8 cellular contexts compared by ENCODE assay signal in the genomic region with DNA sequence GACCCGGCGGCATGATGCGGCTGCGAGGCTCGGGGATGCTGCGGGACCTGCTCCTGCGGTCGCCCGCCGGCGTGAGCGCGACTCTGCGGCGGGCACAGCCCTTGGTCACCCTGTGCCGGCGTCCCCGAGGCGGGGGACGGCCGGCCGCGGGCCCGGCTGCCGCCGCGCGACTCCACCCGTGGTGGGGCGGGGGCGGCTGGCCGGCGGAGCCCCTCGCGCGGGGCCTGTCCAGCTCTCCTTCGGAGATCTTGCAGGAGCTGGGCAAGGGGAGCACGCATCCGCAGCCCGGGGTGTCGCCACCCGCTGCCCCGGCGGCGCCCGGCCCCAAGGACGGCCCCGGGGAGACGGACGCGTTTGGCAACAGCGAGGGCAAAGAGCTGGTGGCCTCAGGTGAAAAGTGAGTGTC. TPM values are rescaled to one million over a fixed set of nuclear protein-coding genes. Genes with fewer than 3 reads are reported as not detected.
A peak's percentile ranks its signal among the peaks of the same experiment; 100 is the strongest.
DNase-seq lines count a peak whose midpoint lies in the region; ATAC-seq and TF ChIP-seq lines count a peak whose summit lies in the region.

No MANE protein-coding gene starts in this region.

- H3K27me3 Mint-ChIP-seq in CD4-positive, alpha-beta memory T cell, result no peaks in the 10 kb centered on the region

- H3K36me3 Mint-ChIP-seq in CD4-positive, alpha-beta memory T cell, result peaks cover 7 to 31% of the 10 kb centered on the region in 2 donors

- H3K9me3 Mint-ChIP-seq in CD4-positive, alpha-beta memory T cell, result peaks cover 0 to 4% (median 0%) of the 10 kb centered on the region in 8 donors

- no peak for TF ChIP-seq POLR2A in thyroid gland (IDR thresholded peaks at IDR 0.05)

- POLR2A ChIA-PET in CD4-positive, alpha-beta memory T cell (lab: Charles Lee; ENCODE audit: partially characterized antibody), result interaction anchor here (0.7 to 7.3 kb wide), 39 partner anchors 10 to 1223 kb away, joined by 3 to 94 read pairs (median 5); a partner anchor contains a TSS

- in situ Hi-C loops in astrocyte of the cerebellum (cut with HindIII; ENCODE audit: low sequenced_read_pairs), result no loop called here

- peak; percentile 2 for ATAC-seq in HG02981 (IDR thresholded peaks at IDR 0.05; ENCODE audit: unreplicated experiment)
- peak; percentile 11 for ATAC-seq in left colon
- ATAC-seq in GM19395 (IDR thresholded peaks at IDR 0.05; ENCODE audit: unreplicated experiment), result no peak
- ATAC-seq in GM21786 (IDR thresholded peaks at IDR 0.05; ENCODE audit: unreplicated experiment), result no peak

- H3K36me3 ChIP-seq in CD4-positive, alpha-beta memory T cell (ENCODE audit: insufficient read depth, low read length), result no peaks in the 10 kb centered on the region
- H3K36me3 ChIP-seq in thyroid gland, result no peaks in the 10 kb centered on the region

- H3K4me1 Mint-ChIP-seq in CD4-positive, alpha-beta memory T cell, result peaks cover 28 to 66% (median 42%) of the 10 kb centered on the region in 4 donors

- peak overlapping the region; percentile 93 for H3K27ac ChIP-seq in CD4-positive, alpha-beta memory T cell (ENCODE audit: low read depth, low read length)
- peak overlapping the region; percentile 85 to 100 (median 99) for H3K27ac ChIP-seq in thyroid gland

- peak overlapping the region; percentile 96 to 99 (median 98) for H3K4me3 Mint-ChIP-seq in CD4-positive, alpha-beta memory T cell

- H3K4me3 ChIP-seq in CD4-positive, alpha-beta memory T cell (ENCODE audit: low read length in 2 of 2), result peak overlapping the region; percentile 62 to 94
- peak overlapping the region; percentile 63 for H3K4me3 ChIP-seq in astrocyte of the cerebellum (ENCODE audit: low read depth, low read length)
- peak overlapping the region; percentile 62 to 91 (median 71) for H3K4me3 ChIP-seq in thyroid gland (replicated peaks in 1 of 3)

- TF ChIP-seq CTCF in astrocyte of the cerebellum (IDR thresholded peaks at IDR 0.05; ENCODE audit: low read depth, low read length, missing control alignments) (no peak), thyroid gland (IDR thresholded peaks at IDR 0.05) (no peak)

- H3K27me3 ChIP-seq in CD4-positive, alpha-beta memory T cell (ENCODE audit: insufficient read depth, low read length), result no peaks in the 10 kb centered on the region
- H3K27me3 ChIP-seq in thyroid gland, result no peaks in the 10 kb centered on the region

- H3K4me1 ChIP-seq in CD4-positive, alpha-beta memory T cell (ENCODE audit: insufficient read depth, low read length), result peaks cover 53% of the 10 kb centered on the region
- H3K4me1 ChIP-seq in thyroid gland, result peaks cover 15 to 32% of the 10 kb centered on the region in 2 donors

- H3K9me3 ChIP-seq in CD4-positive, alpha-beta memory T cell (ENCODE audit: control insufficient read depth in 1 of 2, low read length in 2 of 2), result no peaks in the 10 kb centered on the region
- H3K9me3 ChIP-seq in thyroid gland, result no peaks in the 10 kb centered on the region

- intact Hi-C loops in CD4-positive, alpha-beta memory T cell (cut with micrococcal nuclease), result loop anchor here (2.0 to 5.0 kb wide), 5 partner anchors 140 to 1099 kb away; a partner anchor contains a TSS
- intact Hi-C loops in left colon (cut with DNase I, micrococcal nuclease) (no loop called here), thyroid gland (cut with DNase I) (loop anchor here (5.0 kb wide), 1 partner anchor 131 kb away; a partner anchor contains a TSS)

- 0% methylated on average over 9 to 25 of the region's 52 CpGs for WGBS in thyroid gland, 2 donors

- CTCF ChIA-PET in CD4-positive, alpha-beta memory T cell (lab: Charles Lee; ENCODE audit: partially characterized antibody), result interaction anchor here (0.9 to 2.6 kb wide), 4 partner anchors 14 to 142 kb away, joined by 3 to 27 read pairs (median 4); no protein-coding TSS in a partner anchor

- no peak for DNase-seq in CD4-positive, alpha-beta memory T cell
- no peak for DNase-seq in astrocyte of the cerebellum (ENCODE audit: low read depth)
- DNase-seq in left colon, result no peak
- DNase-seq in thyroid gland, result no peak
- DNase-seq in activated CD4-positive, CD25-positive, alpha-beta regulatory T cell treated with anti-CD3 and anti-CD28 coated beads, Interleukin-2, amount 50 U/mL, for 72 hours, result no peak

- H3K27ac Mint-ChIP-seq in CD4-positive, alpha-beta memory T cell, result peak overlapping the region; percentile 96 to 99 (median 99)

RNA-seq across cellular contexts. Expression of a gene that starts 0.5 kb away (rescaled TPM):
- total RNA-seq in CD4-positive, alpha-beta memory T cell, result 100 to 1,000 TPM; 200 to 208 TPM
- polyA plus RNA-seq in CD4-positive, alpha-beta memory T cell, result 10 to 100 TPM; 27.0 to 64.6 TPM
- 10 to 100 TPM; 51.3 to 63.3 TPM for total RNA-seq in left colon
- 100 to 1,000 TPM; 175 to 274 (median 197) TPM for total RNA-seq in thyroid gland

Comparison
In these comparisons a context has a peak if more than half of its experiments do, and no peak if none do; other contexts are left out.
1. ATAC-seq: peak in HG02981 (single experiment) and left colon (single experiment); none in GM19395 (single experiment) and GM21786 (single experiment).
2. intact Hi-C loops: an anchor here in CD4-positive, alpha-beta memory T cell (2.0 to 5.0 kb wide) and thyroid gland (5.0 kb wide); none called in left colon.
3. Peak in every context shown above with its lines, with median percentiles within 50 percentile points of each other: H3K4me3 ChIP-seq.